In genomic region chr15:79339588-79340314, GRCh38 we compare ENCODE assay signal across 8 cellular contexts. TPM values are rescaled to one million over a fixed set of nuclear protein-coding genes. Genes with fewer than 3 reads are reported as not detected.
DNase-seq lines count a peak whose midpoint lies in the region; ATAC-seq and TF ChIP-seq lines count a peak whose summit lies in the region.

No MANE protein-coding gene starts in this region.

- H4K20me1 ChIP-seq in hepatocyte (ENCODE audit: insufficient read depth, poor library complexity, severe bottlenecking) = no peaks in the 10 kb centered on the region

- H3K27me3 Mint-ChIP-seq in activated CD8-positive, alpha-beta memory T cell treated with anti-CD3 and anti-CD28 coated beads, Interleukin-2, amount 10 ng/mL, durations not matched to agents 7 days and 5 days = no peaks in the 10 kb centered on the region

- H3K9me2 ChIP-seq in hepatocyte (replicated peaks; ENCODE audit: insufficient read depth) = no peaks in the 10 kb centered on the region

- ATAC-seq in HG03354 (IDR thresholded peaks at IDR 0.05; ENCODE audit: poor library complexity, severe bottlenecking, unreplicated experiment) = no peak
- ATAC-seq in GM21737 (IDR thresholded peaks at IDR 0.05; ENCODE audit: unreplicated experiment) = no peak
- ATAC-seq in activated CD8-positive, alpha-beta memory T cell treated with anti-CD3 and anti-CD28 coated beads, Interleukin-2, amount 10 ng/mL, durations not matched to agents 7 days and 5 days = no peak

- H3K27me3 ChIP-seq in hepatocyte (no peaks in the 10 kb centered on the region), suprapubic skin (no peaks in the 10 kb centered on the region)

- H3K36me3 ChIP-seq in hepatocyte (replicated peaks; ENCODE audit: insufficient read depth, low read depth) (no peaks in the 10 kb centered on the region), suprapubic skin (no peaks in the 10 kb centered on the region)

- 77% methylated on average over 3 of the region's 3 CpGs for WGBS in hepatocyte (ENCODE audit: low lambda C conversion rate, missing lambda C conversion rate)
- WGBS in suprapubic skin = 75% methylated on average over 3 of the region's 3 CpGs

- H3K36me3 Mint-ChIP-seq in activated CD8-positive, alpha-beta memory T cell treated with anti-CD3 and anti-CD28 coated beads, Interleukin-2, amount 10 ng/mL, durations not matched to agents 7 days and 5 days = no peaks in the 10 kb centered on the region

- CTCF ChIA-PET in activated CD8-positive, alpha-beta memory T cell treated with anti-CD3 and anti-CD28 coated beads, Interleukin-2, amount 10 ng/mL, durations not matched to agents 7 days and 5 days (lab: Charles Lee) = interaction anchor here (0.7 to 2.5 kb wide), 19 partner anchors 9 to 654 kb away, joined by 3 to 23 read pairs (median 3); partner anchors contain the start of gene TMED3

- H3K4me2 ChIP-seq in hepatocyte = no peak overlapping the region

- no peak overlapping the region for H3K4me3 Mint-ChIP-seq in activated CD8-positive, alpha-beta memory T cell treated with anti-CD3 and anti-CD28 coated beads, Interleukin-2, amount 10 ng/mL, durations not matched to agents 7 days and 5 days

- H3K9me3 ChIP-seq in hepatocyte (ENCODE audit: low read depth) (no peaks in the 10 kb centered on the region), suprapubic skin (no peaks in the 10 kb centered on the region)

- no peaks in the 10 kb centered on the region for H3K4me1 Mint-ChIP-seq in activated CD8-positive, alpha-beta memory T cell treated with anti-CD3 and anti-CD28 coated beads, Interleukin-2, amount 10 ng/mL, durations not matched to agents 7 days and 5 days

- H3K27ac Mint-ChIP-seq in activated CD8-positive, alpha-beta memory T cell treated with anti-CD3 and anti-CD28 coated beads, Interleukin-2, amount 10 ng/mL, durations not matched to agents 7 days and 5 days = no peak overlapping the region

- no peak overlapping the region for H2AFZ ChIP-seq in hepatocyte

- TF ChIP-seq POLR2A in suprapubic skin (IDR thresholded peaks at IDR 0.05) = no peak

- no peak for TF ChIP-seq EP300 in suprapubic skin (IDR thresholded peaks at IDR 0.05)

- H3K9me3 Mint-ChIP-seq in activated CD8-positive, alpha-beta memory T cell treated with anti-CD3 and anti-CD28 coated beads, Interleukin-2, amount 10 ng/mL, durations not matched to agents 7 days and 5 days (ENCODE audit: low read depth) = no peaks in the 10 kb centered on the region

- no peaks in the 10 kb centered on the region for H3K79me2 ChIP-seq in hepatocyte

- H3K4me3 ChIP-seq in hepatocyte (no peak overlapping the region), suprapubic skin (no peak overlapping the region)

- no peaks in the 10 kb centered on the region for H3K4me1 ChIP-seq in hepatocyte (ENCODE audit: insufficient read depth)
- H3K4me1 ChIP-seq in suprapubic skin = no peaks in the 10 kb centered on the region

- TF ChIP-seq CTCF in hepatocyte (IDR thresholded peaks at IDR 0.05; ENCODE audit: poor library complexity) (peak; percentile 73), suprapubic skin (IDR thresholded peaks at IDR 0.05) (peak; percentile 36 to 42)

- peak; percentile 58 for DNase-seq in ELR (ENCODE audit: low read depth)
- DNase-seq in KG1 (lab: John Stamatoyannopoulos, UW) = peak; percentile 29
- peak; percentile 22 for DNase-seq in SW480 (ENCODE audit: low spot score)
- DNase-seq in hepatocyte (ENCODE audit: low spot score) = peak; percentile 68
- DNase-seq in suprapubic skin (ENCODE audit: low spot score in 2 of 2) = no peak
- no peak for DNase-seq in activated CD8-positive, alpha-beta memory T cell treated with anti-CD3 and anti-CD28 coated beads, Interleukin-2, amount 10 ng/mL, durations not matched to agents 7 days and 5 days

- no peak overlapping the region for H3K27ac ChIP-seq in hepatocyte
- H3K27ac ChIP-seq in suprapubic skin = no peak overlapping the region

RNA-seq across cellular contexts. Expression of gene TMED3, which starts 28.8 kb away (rescaled TPM):
- 178 and 185 TPM in 2 replicates for total RNA-seq in hepatocyte
- polyA plus RNA-seq in hepatocyte = 204 and 223 TPM in 2 replicates
- 100 to 1,000 TPM in 3 of 4 donors, 10 to 100 TPM in 1; 62.6 to 154 (median 127) TPM for total RNA-seq in suprapubic skin
- 10 to 100 TPM; 35.3 to 41.8 TPM for total RNA-seq in activated CD8-positive, alpha-beta memory T cell treated with anti-CD3 and anti-CD28 coated beads, Interleukin-2, amount 10 ng/mL, durations not matched to agents 7 days and 5 days

RNA-seq across cellular contexts. Expression of gene ANKRD34C, which starts 57.2 kb away (rescaled TPM):
- total RNA-seq in hepatocyte (0.04 TPM in 1 of 2 replicates, not detected in the other), suprapubic skin (not detected)
- not detected in 2 replicates for polyA plus RNA-seq in hepatocyte
- not detected for total RNA-seq in activated CD8-positive, alpha-beta memory T cell treated with anti-CD3 and anti-CD28 coated beads, Interleukin-2, amount 10 ng/mL, durations not matched to agents 7 days and 5 days

Comparison
In these comparisons a context has a peak if more than half of its experiments do, and no peak if none do; other contexts are left out.
1. DNase-seq: peak in ELR (single experiment), KG1 (single experiment), SW480 (single experiment) and hepatocyte (single experiment); none in suprapubic skin (0 of 2) and activated CD8-positive, alpha-beta memory T cell treated with anti-CD3 and anti-CD28 coated beads, Interleukin-2, amount 10 ng/mL, durations not matched to agents 7 days and 5 days (single experiment).